ENCODE assay signal across 13 cellular contexts in the genomic region with DNA sequence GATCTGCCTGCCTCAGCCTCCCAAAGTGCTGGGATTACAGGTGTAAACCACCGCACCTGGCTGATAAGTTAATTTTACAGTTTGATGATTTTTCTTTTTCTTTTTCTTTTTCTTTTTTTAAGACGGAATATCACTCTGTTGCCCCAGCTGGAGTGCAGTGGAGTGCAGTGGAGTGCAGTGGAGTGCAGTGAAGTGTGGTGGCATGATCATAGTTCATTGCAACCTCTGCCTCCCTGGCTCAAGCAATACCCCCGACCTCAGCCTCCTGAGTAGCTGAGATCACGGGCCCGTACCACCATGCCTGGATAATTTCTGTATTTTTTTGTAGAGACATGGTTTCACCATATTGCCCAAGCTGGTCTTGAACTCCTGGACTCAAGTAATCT.
DNase-seq lines count a peak whose midpoint lies in the region; ATAC-seq, FAIRE-seq and TF ChIP-seq lines count a peak whose summit lies in the region.
"Had no signal": no experiment of that assay in that cellular context is flagged by ENCODE, and none has a peak within 500 bp of the region (broad histone marks: within the 10 kb centered on the region; RNA-seq: fewer than 3 reads in every experiment).

No MANE protein-coding gene starts in this region.

- ATAC-seq in GM18867 (IDR thresholded peaks at IDR 0.05; ENCODE audit: unreplicated experiment) = peak; percentile 69
- peak; percentile 83 for ATAC-seq in GM21576 (IDR thresholded peaks at IDR 0.05; ENCODE audit: unreplicated experiment)
- ATAC-seq in HG03097 (IDR thresholded peaks at IDR 0.05; ENCODE audit: low FRiP score, unreplicated experiment) = peak; percentile 68
- peak; percentile 86 for ATAC-seq in GM12878

- 0% methylated on average over 5 of the region's 5 CpGs for WGBS in GM12878 (ENCODE audit: insufficient coverage, insufficient replicate concordance, low lambda C conversion rate, missing lambda C conversion rate)

- H3K4me2 ChIP-seq in GM12878 (ENCODE audit: control insufficient read depth, insufficient read depth) = peak overlapping the region; percentile 60; the same call in 1 of the 2 replicates

- no peaks in the 10 kb centered on the region for H3K79me2 ChIP-seq in GM12878 (ENCODE audit: control insufficient read depth, insufficient read depth, low read length)

- no TSS peak for BruUV-seq in GM12878 (replicated peaks; lab: Mats Ljungman, UMichigan)

- in situ Hi-C loops in GM12878 (cut with MboI) = no loop called here

- no peak for TF ChIP-seq RAD21 in GM12878 (IDR thresholded peaks at IDR 0.05; ENCODE audit: insufficient read depth, low read depth, low read length)

- peaks cover 11% of the 10 kb centered on the region for H3K4me1 ChIP-seq in GM12878 (ENCODE audit: control insufficient read depth, insufficient read depth, low read length)

- SMC1A ChIA-PET in GM12878 (lab: Charles Lee; ENCODE audit: uncharacterized antibody, unreplicated experiment) = no interaction called here

- no peak for FAIRE-seq in GM12878 (lab: Jason Lieb, UNC)
- FAIRE-seq: HTR-8/SVneo had no signal

- H3K9ac ChIP-seq in GM12878 (ENCODE audit: control insufficient read depth, insufficient read depth, low read length) = no peak overlapping the region

- CTCF ChIA-PET in GM12878 (lab: Yijun Ruan, JAX) = no interaction called here

- no peak overlapping the region for H3K4me3 ChIP-seq in GM12878

- intact Hi-C loops in GM12878 (cut with micrococcal nuclease; ENCODE audit: unreplicated experiment) = no loop called here

- DNase-seq in GM12878 (ENCODE audit: low read depth, low spot score) (peak; percentile 45), NCI-H1092 (lab: John Stamatoyannopoulos, UW) (no peak), D341Med (ENCODE audit: low spot score) (no peak), islet precursor cell (no peak)
- no peak for DNase-seq in stimulated activated CD4-positive, alpha-beta T cell treated with anti-CD3 and anti-CD28 coated beads, Interleukin-15, amount 100 ng/mL, for 24 hours
- DNase-seq: amniotic stem cell; CD8-positive, alpha-beta memory T cell; NCI-H146; stimulated activated CD4-positive, alpha-beta T cell treated with anti-CD3 and anti-CD28 coated beads, Interleukin-4, amount 100 ng/mL, for 24 hours had no signal

- H3K36me3 ChIP-seq in GM12878 (ENCODE audit: control insufficient read depth in 2 of 2, insufficient read depth in 2 of 2, low read length in 1 of 2) = no peaks in the 10 kb centered on the region

- H2AFZ ChIP-seq in GM12878 (ENCODE audit: control insufficient read depth, low read depth, low read length) = no peak overlapping the region; the same call in 1 of the 2 replicates

- POLR2A ChIA-PET in GM12878 (lab: Charles Lee) = no interaction called here

- H3K27me3 ChIP-seq in GM12878 (replicated peaks in 1 of 2; ENCODE audit: control insufficient read depth in 2 of 2, insufficient read depth in 2 of 2, low read length in 1 of 2) = no peaks in the 10 kb centered on the region

- no peaks in the 10 kb centered on the region for H4K20me1 ChIP-seq in GM12878 (ENCODE audit: control insufficient read depth, insufficient read depth)

- H3K9me3 ChIP-seq in GM12878 (replicated peaks; ENCODE audit: control insufficient read depth, insufficient read depth, low read length) = no peaks in the 10 kb centered on the region; the same call in 1 of the 3 replicates

- H3K27ac ChIP-seq in GM12878 (ENCODE audit: control insufficient read depth, insufficient read depth) = peak overlapping the region; percentile 18; the same call in 1 of the 2 replicates

- no peak for TF ChIP-seq POLR2A in GM12878 (IDR thresholded peaks at IDR 0.05; ENCODE audit: low read depth, low read length)

- TF ChIP-seq CTCF in GM12878 (IDR thresholded peaks at IDR 0.05 in 2 of 3, conservative IDR thresholded peaks at IDR 0.05 in 1 of 3; ENCODE audit: control insufficient read depth in 2 of 3, extremely low read depth in 1 of 3, insufficient read depth in 1 of 3, low read depth in 3 of 3, low read length in 3 of 3) = no peak

- TF ChIP-seq EP300 in GM12878 (IDR thresholded peaks at IDR 0.05; ENCODE audit: borderline replicate concordance in 1 of 2, control insufficient read depth in 1 of 2, low read depth in 2 of 2, low read length in 2 of 2) = no peak

- RAD21 ChIA-PET in GM12878 (lab: Charles Lee; ENCODE audit: unreplicated experiment) = no interaction called here

TF ChIP-seq in GM12878, 131 proteins besides CTCF, POLR2A, EP300 and RAD21 (continues in another document):
- TF ChIP-seq PAX5 (IDR thresholded peaks at IDR 0.05; ENCODE audit: borderline replicate concordance, low read depth, low read length) = peak; percentile 83
- TF ChIP-seq DPF2 (IDR thresholded peaks at IDR 0.05) = no peak
- TF ChIP-seq TCF12 (IDR thresholded peaks at IDR 0.05; ENCODE audit: low read depth, low read length) = 0 out of 2 replicates have a peak, but pooled peaks have one; percentile 57
- TF ChIP-seq CBX5 (IDR thresholded peaks at IDR 0.05; ENCODE audit: low read depth) = 0 out of 2 replicates have a peak, but pooled peaks have one; percentile 58
- TF ChIP-seq PML (IDR thresholded peaks at IDR 0.05; ENCODE audit: low read length) = no peak
- TF ChIP-seq, protein P1, sequence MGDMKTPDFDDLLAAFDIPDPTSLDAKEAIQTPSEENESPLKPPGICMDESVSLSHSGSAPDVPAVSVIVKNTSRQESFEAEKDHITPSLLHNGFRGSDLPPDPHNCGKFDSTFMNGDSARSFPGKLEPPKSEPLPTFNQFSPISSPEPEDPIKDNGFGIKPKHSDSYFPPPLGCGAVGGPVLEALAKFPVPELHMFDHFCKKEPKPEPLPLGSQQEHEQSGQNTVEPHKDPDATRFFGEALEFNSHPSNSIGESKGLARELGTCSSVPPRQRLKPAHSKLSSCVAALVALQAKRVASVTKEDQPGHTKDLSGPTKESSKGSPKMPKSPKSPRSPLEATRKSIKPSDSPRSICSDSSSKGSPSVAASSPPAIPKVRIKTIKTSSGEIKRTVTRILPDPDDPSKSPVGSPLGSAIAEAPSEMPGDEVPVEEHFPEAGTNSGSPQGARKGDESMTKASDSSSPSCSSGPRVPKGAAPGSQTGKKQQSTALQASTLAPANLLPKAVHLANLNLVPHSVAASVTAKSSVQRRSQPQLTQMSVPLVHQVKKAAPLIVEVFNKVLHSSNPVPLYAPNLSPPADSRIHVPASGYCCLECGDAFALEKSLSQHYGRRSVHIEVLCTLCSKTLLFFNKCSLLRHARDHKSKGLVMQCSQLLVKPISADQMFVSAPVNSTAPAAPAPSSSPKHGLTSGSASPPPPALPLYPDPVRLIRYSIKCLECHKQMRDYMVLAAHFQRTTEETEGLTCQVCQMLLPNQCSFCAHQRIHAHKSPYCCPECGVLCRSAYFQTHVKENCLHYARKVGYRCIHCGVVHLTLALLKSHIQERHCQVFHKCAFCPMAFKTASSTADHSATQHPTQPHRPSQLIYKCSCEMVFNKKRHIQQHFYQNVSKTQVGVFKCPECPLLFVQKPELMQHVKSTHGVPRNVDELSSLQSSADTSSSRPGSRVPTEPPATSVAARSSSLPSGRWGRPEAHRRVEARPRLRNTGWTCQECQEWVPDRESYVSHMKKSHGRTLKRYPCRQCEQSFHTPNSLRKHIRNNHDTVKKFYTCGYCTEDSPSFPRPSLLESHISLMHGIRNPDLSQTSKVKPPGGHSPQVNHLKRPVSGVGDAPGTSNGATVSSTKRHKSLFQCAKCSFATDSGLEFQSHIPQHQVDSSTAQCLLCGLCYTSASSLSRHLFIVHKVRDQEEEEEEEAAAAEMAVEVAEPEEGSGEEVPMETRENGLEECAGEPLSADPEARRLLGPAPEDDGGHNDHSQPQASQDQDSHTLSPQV (IDR thresholded peaks at IDR 0.05) = no peak
- TF ChIP-seq MYC (IDR thresholded peaks at IDR 0.05; ENCODE audit: insufficient read depth, insufficient read length, insufficient replicate concordance, low read length, severe bottlenecking) = no peak
- TF ChIP-seq, protein P2, sequence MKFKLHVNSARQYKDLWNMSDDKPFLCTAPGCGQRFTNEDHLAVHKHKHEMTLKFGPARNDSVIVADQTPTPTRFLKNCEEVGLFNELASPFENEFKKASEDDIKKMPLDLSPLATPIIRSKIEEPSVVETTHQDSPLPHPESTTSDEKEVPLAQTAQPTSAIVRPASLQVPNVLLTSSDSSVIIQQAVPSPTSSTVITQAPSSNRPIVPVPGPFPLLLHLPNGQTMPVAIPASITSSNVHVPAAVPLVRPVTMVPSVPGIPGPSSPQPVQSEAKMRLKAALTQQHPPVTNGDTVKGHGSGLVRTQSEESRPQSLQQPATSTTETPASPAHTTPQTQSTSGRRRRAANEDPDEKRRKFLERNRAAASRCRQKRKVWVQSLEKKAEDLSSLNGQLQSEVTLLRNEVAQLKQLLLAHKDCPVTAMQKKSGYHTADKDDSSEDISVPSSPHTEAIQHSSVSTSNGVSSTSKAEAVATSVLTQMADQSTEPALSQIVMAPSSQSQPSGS (IDR thresholded peaks at IDR 0.05; ENCODE audit: low read length) = peak; percentile 49; the same call in 1 of the 2 replicates
- TF ChIP-seq, protein P3, sequence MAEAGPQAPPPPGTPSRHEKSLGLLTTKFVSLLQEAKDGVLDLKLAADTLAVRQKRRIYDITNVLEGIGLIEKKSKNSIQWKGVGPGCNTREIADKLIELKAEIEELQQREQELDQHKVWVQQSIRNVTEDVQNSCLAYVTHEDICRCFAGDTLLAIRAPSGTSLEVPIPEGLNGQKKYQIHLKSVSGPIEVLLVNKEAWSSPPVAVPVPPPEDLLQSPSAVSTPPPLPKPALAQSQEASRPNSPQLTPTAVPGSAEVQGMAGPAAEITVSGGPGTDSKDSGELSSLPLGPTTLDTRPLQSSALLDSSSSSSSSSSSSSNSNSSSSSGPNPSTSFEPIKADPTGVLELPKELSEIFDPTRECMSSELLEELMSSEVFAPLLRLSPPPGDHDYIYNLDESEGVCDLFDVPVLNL (IDR thresholded peaks at IDR 0.05; ENCODE audit: low read depth, low read length) = no peak
- no peak for TF ChIP-seq HCFC1 (IDR thresholded peaks at IDR 0.05; ENCODE audit: low read length)
- no peak for TF ChIP-seq IKZF1 (conservative IDR thresholded peaks at IDR 0.05)
- TF ChIP-seq, protein P4, sequence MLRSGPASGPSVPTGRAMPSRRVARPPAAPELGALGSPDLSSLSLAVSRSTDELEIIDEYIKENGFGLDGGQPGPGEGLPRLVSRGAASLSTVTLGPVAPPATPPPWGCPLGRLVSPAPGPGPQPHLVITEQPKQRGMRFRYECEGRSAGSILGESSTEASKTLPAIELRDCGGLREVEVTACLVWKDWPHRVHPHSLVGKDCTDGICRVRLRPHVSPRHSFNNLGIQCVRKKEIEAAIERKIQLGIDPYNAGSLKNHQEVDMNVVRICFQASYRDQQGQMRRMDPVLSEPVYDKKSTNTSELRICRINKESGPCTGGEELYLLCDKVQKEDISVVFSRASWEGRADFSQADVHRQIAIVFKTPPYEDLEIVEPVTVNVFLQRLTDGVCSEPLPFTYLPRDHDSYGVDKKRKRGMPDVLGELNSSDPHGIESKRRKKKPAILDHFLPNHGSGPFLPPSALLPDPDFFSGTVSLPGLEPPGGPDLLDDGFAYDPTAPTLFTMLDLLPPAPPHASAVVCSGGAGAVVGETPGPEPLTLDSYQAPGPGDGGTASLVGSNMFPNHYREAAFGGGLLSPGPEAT (IDR thresholded peaks at IDR 0.05; ENCODE audit: low read depth) = no peak
- TF ChIP-seq JUND (IDR thresholded peaks at IDR 0.05; ENCODE audit: low read depth, low read length) = no peak
- TF ChIP-seq YY1 (IDR thresholded peaks at IDR 0.05; ENCODE audit: low read depth, low read length) = no peak
